ENCODE assay signal across 8 cellular contexts in the genomic region with DNA sequence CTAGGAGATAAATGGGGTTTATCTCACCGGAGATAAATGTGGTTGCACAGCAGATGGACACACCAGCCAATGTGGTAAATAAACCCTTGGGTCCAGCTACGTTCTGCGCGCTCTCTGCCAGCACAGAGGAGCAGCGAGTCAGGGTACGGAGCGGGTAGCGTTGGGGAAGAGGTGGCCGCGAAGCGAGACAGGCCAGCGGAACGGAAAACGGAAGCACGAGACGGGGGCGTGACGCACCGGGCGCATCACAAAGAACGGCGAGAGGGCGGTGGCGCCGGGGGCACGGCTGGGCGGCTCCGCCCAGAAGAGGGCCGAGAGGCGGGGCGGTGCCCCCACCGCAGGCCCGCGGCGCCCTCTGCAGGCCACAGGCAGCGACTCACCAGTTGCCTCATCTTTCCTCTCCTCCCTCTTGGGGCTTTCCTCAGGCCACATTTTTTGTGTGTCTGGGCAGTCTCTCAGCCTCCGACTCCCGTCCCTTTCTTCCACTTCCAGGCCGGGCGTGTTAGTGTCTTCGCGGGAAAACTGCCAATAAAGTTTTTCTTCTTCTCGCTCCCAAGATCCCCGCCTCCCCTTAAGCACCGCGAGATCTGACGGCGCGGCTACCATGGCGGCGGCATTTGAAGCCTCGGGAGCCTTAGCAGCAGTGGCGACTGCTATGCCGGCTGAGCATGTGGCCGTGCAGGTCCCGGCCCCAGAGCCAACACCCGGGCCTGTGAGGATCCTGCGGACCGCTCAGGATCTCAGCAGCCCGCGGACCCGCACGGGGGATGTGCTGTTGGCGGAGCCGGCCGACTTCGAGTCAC. TPM values are rescaled to one million over a fixed set of nuclear protein-coding genes. Genes with fewer than 3 reads are reported as not detected.
DNase-seq lines count a peak whose midpoint lies in the region; ATAC-seq and TF ChIP-seq lines count a peak whose summit lies in the region.

A gene with protein sequence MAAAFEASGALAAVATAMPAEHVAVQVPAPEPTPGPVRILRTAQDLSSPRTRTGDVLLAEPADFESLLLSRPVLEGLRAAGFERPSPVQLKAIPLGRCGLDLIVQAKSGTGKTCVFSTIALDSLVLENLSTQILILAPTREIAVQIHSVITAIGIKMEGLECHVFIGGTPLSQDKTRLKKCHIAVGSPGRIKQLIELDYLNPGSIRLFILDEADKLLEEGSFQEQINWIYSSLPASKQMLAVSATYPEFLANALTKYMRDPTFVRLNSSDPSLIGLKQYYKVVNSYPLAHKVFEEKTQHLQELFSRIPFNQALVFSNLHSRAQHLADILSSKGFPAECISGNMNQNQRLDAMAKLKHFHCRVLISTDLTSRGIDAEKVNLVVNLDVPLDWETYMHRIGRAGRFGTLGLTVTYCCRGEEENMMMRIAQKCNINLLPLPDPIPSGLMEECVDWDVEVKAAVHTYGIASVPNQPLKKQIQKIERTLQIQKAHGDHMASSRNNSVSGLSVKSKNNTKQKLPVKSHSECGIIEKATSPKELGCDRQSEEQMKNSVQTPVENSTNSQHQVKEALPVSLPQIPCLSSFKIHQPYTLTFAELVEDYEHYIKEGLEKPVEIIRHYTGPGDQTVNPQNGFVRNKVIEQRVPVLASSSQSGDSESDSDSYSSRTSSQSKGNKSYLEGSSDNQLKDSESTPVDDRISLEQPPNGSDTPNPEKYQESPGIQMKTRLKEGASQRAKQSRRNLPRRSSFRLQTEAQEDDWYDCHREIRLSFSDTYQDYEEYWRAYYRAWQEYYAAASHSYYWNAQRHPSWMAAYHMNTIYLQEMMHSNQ (plus strand): TSS at position 581 of the 803 bp plus-strand sequence. CDS start 24 bp downstream, at position 605.

- H3K4me3 Mint-ChIP-seq in activated naive CD8-positive, alpha-beta T cell treated with anti-CD3 and anti-CD28 coated beads, Interleukin-2, amount 50 U/mL, for 24 hours = peak within 1 kb of the TSS; percentile 98
- H3K4me3 Mint-ChIP-seq in type B pancreatic cell = peak within 1 kb of the TSS; percentile 99

- H3K4me1 Mint-ChIP-seq in activated naive CD8-positive, alpha-beta T cell treated with anti-CD3 and anti-CD28 coated beads, Interleukin-2, amount 50 U/mL, for 24 hours = peaks cover 35% of the 10 kb centered on the region
- H3K4me1 Mint-ChIP-seq in type B pancreatic cell (ENCODE audit: unreplicated experiment) = peaks cover 16% of the 10 kb centered on the region

- peak; percentile 90 for ATAC-seq in HG02763 (IDR thresholded peaks at IDR 0.05; ENCODE audit: unreplicated experiment)
- peak; percentile 92 for ATAC-seq in activated naive CD8-positive, alpha-beta T cell treated with anti-CD3 and anti-CD28 coated beads, Interleukin-2, amount 50 U/mL, for 24 hours
- ATAC-seq in Right ventricle myocardium superior (ENCODE audit: poor library complexity) = peak; percentile 99

- peak within 1 kb of the TSS; percentile 99 for H3K27ac Mint-ChIP-seq in activated naive CD8-positive, alpha-beta T cell treated with anti-CD3 and anti-CD28 coated beads, Interleukin-2, amount 50 U/mL, for 24 hours
- H3K27ac Mint-ChIP-seq in type B pancreatic cell = peak within 1 kb of the TSS; percentile 99

- H3K27me3 Mint-ChIP-seq in activated naive CD8-positive, alpha-beta T cell treated with anti-CD3 and anti-CD28 coated beads, Interleukin-2, amount 50 U/mL, for 24 hours = no peaks in the 10 kb centered on the region
- H3K27me3 Mint-ChIP-seq in type B pancreatic cell = peaks cover 7% of the 10 kb centered on the region

- peak; percentile 93 for TF ChIP-seq CTCF in GM12874 (IDR thresholded peaks at IDR 0.05; ENCODE audit: insufficient read depth, low read depth, low read length)
- peak; percentile 90 for TF ChIP-seq CTCF in type B pancreatic cell (conservative IDR thresholded peaks at IDR 0.05)

- DNase-seq in NCI-H1417 (lab: John Stamatoyannopoulos, UW) = peak; percentile 97 to 99 (median 97)
- peak; percentile 78 to 88 for DNase-seq in SW 1271 (lab: John Stamatoyannopoulos, UW)
- DNase-seq in activated naive CD8-positive, alpha-beta T cell treated with anti-CD3 and anti-CD28 coated beads, Interleukin-2, amount 50 U/mL, for 24 hours = peak; percentile 94
- DNase-seq in Right ventricle myocardium superior = peak; percentile 95
- DNase-seq in pons (ENCODE audit: low spot score) = peak; percentile 92
- DNase-seq in type B pancreatic cell (ENCODE audit: extremely low spot score, unreplicated experiment) = peak; percentile 94

- H3K9me3 Mint-ChIP-seq in activated naive CD8-positive, alpha-beta T cell treated with anti-CD3 and anti-CD28 coated beads, Interleukin-2, amount 50 U/mL, for 24 hours = no peaks in the 10 kb centered on the region
- H3K9me3 Mint-ChIP-seq in type B pancreatic cell = no peaks in the 10 kb centered on the region

- peaks cover 27% of the 10 kb centered on the region for H3K36me3 Mint-ChIP-seq in activated naive CD8-positive, alpha-beta T cell treated with anti-CD3 and anti-CD28 coated beads, Interleukin-2, amount 50 U/mL, for 24 hours (ENCODE audit: low read depth)
- H3K36me3 Mint-ChIP-seq in type B pancreatic cell = peaks cover 5% of the 10 kb centered on the region

- intact Hi-C loops in Right ventricle myocardium superior (cut with DNase I) = loop anchor here (5.0 kb wide), 1 partner anchor 273 kb away; no protein-coding TSS in a partner anchor

RNA-seq across cellular contexts. Expression of the gene that starts here (rescaled TPM):
- 5.8 TPM for total RNA-seq in Right ventricle myocardium superior
- total RNA-seq in type B pancreatic cell (ENCODE audit: low replicate concordance) = 13.2 and 18.1 TPM in 2 replicates

Comparison
In these comparisons a context has a peak if more than half of its experiments do, and no peak if none do; other contexts are left out.
1. Peak in every context shown above with its lines: DNase-seq and ATAC-seq.